34 cellular contexts compared by ENCODE assay signal in genomic region chr2:109176489-109176888, GRCh38. TPM values are rescaled to one million over a fixed set of nuclear protein-coding genes. Genes with fewer than 3 reads are reported as not detected.
"Had no signal": no experiment of that assay in that cellular context is flagged by ENCODE, and none has a peak within 500 bp of the region (broad histone marks: within the 10 kb centered on the region; RNA-seq: fewer than 3 reads in every experiment).

No MANE protein-coding gene starts in this region.

- H3K27me3 Mint-ChIP-seq: activated naive CD8-positive, alpha-beta T cell treated with anti-CD3 and anti-CD28 coated beads, Interleukin-2, amount 10 ng/mL, durations not matched to agents 7 days and 5 days; activated T-cell treated with anti-CD3 and anti-CD28 coated beads, Interleukin-2, amount 50 U/mL, for 24 hours; stimulated activated naive CD8-positive, alpha-beta T cell treated with anti-CD3 and anti-CD28 coated beads, Interleukin-15, amount 100 ng/mL, for 72 hours had no signal

- H3K9me3 ChIP-seq: psoas muscle, sigmoid colon, SK-N-SH, thyroid gland had no signal

- H3K27ac Mint-ChIP-seq: activated CD4-positive, alpha-beta memory T cell treated with anti-CD3 and anti-CD28 coated beads, Interleukin-2, amount 10 ng/mL, durations not matched to agents 7 days and 5 days; activated naive CD4-positive, alpha-beta T cell treated with anti-CD3 and anti-CD28 coated beads, Interleukin-2, amount 10 ng/mL, durations not matched to agents 7 days and 5 days; activated naive CD8-positive, alpha-beta T cell treated with anti-CD3 and anti-CD28 coated beads, Interleukin-2, amount 10 ng/mL, durations not matched to agents 7 days and 5 days; activated T-cell treated with anti-CD3 and anti-CD28 coated beads, Interleukin-2, amount 50 U/mL, for 24 hours; mesothelial cell of epicardium; stimulated activated memory B cell treated with anti-CD40 and anti-IgM and Interleukin-4, amounts not matched to agents 10 μg/mL and 1 μg/mL and 100 μg/mL, for 72 hours; stimulated activated naive CD8-positive, alpha-beta T cell treated with anti-CD3 and anti-CD28 coated beads, Interleukin-15, amount 100 ng/mL, for 72 hours; T-helper 1 cell treated with Interleukin-12 subunit alpha and Interleukin-12 subunit beta and Interleukin-4 antibody, amounts not matched to agents 30 μg/mL and 1 μg/mL, for 36 hours had no signal

- DNase-seq: activated CD4-positive, alpha-beta memory T cell treated with anti-CD3 and anti-CD28 coated beads, Interleukin-2, amount 10 ng/mL, durations not matched to agents 7 days and 5 days; activated CD4-positive, alpha-beta T cell treated with anti-CD3 and anti-CD28 coated beads for 48 hours; activated CD8-positive, alpha-beta memory T cell treated with anti-CD3 and anti-CD28 coated beads, Interleukin-2, amount 50 U/mL, for 48 hours; activated gamma-delta T cell; activated naive CD4-positive, alpha-beta T cell treated with anti-CD3 and anti-CD28 coated beads, Interleukin-2, amount 10 ng/mL, durations not matched to agents 7 days and 5 days; activated naive CD8-positive, alpha-beta T cell treated with anti-CD3 and anti-CD28 coated beads, Interleukin-2, amount 10 ng/mL, durations not matched to agents 7 days and 5 days; activated T-cell treated with anti-CD3 and anti-CD28 coated beads, Interleukin-2, amount 50 U/mL, for 24 hours; effector memory CD4-positive, alpha-beta T cell; heart left ventricle; hypothalamus; immature natural killer cell; kidney; left colon; lower lobe of right lung; naive B cell; nucleus accumbens; psoas muscle; sigmoid colon; SK-N-SH; small intestine; stimulated activated CD4-positive, alpha-beta T cell treated with anti-CD3 and anti-CD28 coated beads, Interleukin-4, amount 100 ng/mL, for 4 hours; stimulated activated CD8-positive, alpha-beta memory T cell treated with anti-CD3 and anti-CD28 coated beads, Interleukin-4, amount 100 ng/mL, for 48 hours; stimulated activated naive CD8-positive, alpha-beta T cell treated with anti-CD3 and anti-CD28 coated beads, Interleukin-15, amount 100 ng/mL, for 72 hours; substantia nigra; SW 1271; T-helper 9 cell; thyroid gland had no signal

- H3K27ac ChIP-seq: lower lobe of right lung, parathyroid adenoma, psoas muscle, thyroid gland had no signal

- H3K4me1 ChIP-seq: parathyroid adenoma had no signal

- H3K4me3 ChIP-seq: heart left ventricle, lower lobe of right lung, psoas muscle, sigmoid colon, thyroid gland had no signal

- H3K4me3 Mint-ChIP-seq: activated CD4-positive, alpha-beta memory T cell treated with anti-CD3 and anti-CD28 coated beads, Interleukin-2, amount 10 ng/mL, durations not matched to agents 7 days and 5 days; activated naive CD4-positive, alpha-beta T cell treated with anti-CD3 and anti-CD28 coated beads, Interleukin-2, amount 10 ng/mL, durations not matched to agents 7 days and 5 days; activated naive CD8-positive, alpha-beta T cell treated with anti-CD3 and anti-CD28 coated beads, Interleukin-2, amount 10 ng/mL, durations not matched to agents 7 days and 5 days; activated T-cell treated with anti-CD3 and anti-CD28 coated beads, Interleukin-2, amount 50 U/mL, for 24 hours; central memory CD8-positive, alpha-beta T cell; immature natural killer cell; mesothelial cell of epicardium; naive B cell; stimulated activated memory B cell treated with anti-CD40 and anti-IgM and Interleukin-4, amounts not matched to agents 10 μg/mL and 1 μg/mL and 100 μg/mL, for 72 hours; stimulated activated naive CD8-positive, alpha-beta T cell treated with anti-CD3 and anti-CD28 coated beads, Interleukin-15, amount 100 ng/mL, for 72 hours; T-helper 1 cell treated with Interleukin-12 subunit alpha and Interleukin-12 subunit beta and Interleukin-4 antibody, amounts not matched to agents 30 μg/mL and 1 μg/mL, for 36 hours had no signal

- H3K36me3 Mint-ChIP-seq: stimulated activated memory B cell treated with anti-CD40 and anti-IgM and Interleukin-4, amounts not matched to agents 10 μg/mL and 1 μg/mL and 100 μg/mL, for 72 hours had no signal

- ATAC-seq: activated CD4-positive, CD25-positive, alpha-beta regulatory T cell treated with anti-CD3 and anti-CD28 coated beads, Interleukin-2, amount 50 U/mL, for 24 hours; heart left ventricle; left colon; lower lobe of right lung; psoas muscle; stimulated activated memory B cell treated with anti-CD40 and anti-IgM and Interleukin-4, amounts not matched to agents 10 μg/mL and 1 μg/mL and 100 μg/mL, for 72 hours; stimulated activated naive CD8-positive, alpha-beta T cell treated with anti-CD3 and anti-CD28 coated beads, Interleukin-15, amount 100 ng/mL, for 72 hours had no signal

- H3K36me3 ChIP-seq: heart left ventricle, lower lobe of right lung, sigmoid colon, thyroid gland, WERI-Rb-1 had no signal

- H3K4me1 Mint-ChIP-seq: central memory CD8-positive, alpha-beta T cell; stimulated activated memory B cell treated with anti-CD40 and anti-IgM and Interleukin-4, amounts not matched to agents 10 μg/mL and 1 μg/mL and 100 μg/mL, for 72 hours had no signal

- H3K27me3 ChIP-seq: heart left ventricle, sigmoid colon, thyroid gland had no signal

RNA-seq across cellular contexts. Expression of gene SH3RF3, which starts 47.5 kb away (rescaled TPM):
- polyA plus RNA-seq: immature natural killer cell had no signal
